In the genomic region with DNA sequence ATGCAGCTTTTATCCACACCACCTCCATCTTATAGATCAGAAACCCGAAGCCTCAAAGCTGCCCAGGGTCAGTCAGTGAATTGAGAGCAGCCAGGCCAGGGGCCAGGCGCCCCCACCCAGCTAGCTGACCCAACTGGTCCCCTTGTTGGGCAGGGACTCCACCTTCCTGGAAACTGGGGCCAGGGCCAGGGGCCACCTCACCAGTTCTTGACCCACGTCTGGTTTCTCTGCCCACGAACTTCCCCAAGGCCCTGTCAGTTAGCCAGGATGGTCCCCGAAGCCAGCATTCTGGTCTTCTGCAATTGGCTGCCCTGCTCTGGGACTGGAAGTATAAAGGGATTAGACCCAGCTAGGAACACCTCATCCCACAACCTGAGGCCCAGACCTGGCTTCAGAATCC, we compare ENCODE assay signal across 1 cellular context.
TF ChIP-seq lines count a peak whose summit lies in the region.

No MANE protein-coding gene starts in this region.

TF ChIP-seq in WTC11, 78 proteins besides CTCF, POLR2A, EP300 and RAD21 (continued from another document):
- TF ChIP-seq JUN (CRISPR knock-in tag; IDR thresholded peaks at IDR 0.05) (no peak), TEAD4 (CRISPR knock-in tag; IDR thresholded peaks at IDR 0.05) (no peak), CREB1 (CRISPR knock-in tag; IDR thresholded peaks at IDR 0.05) (no peak), IRF1 (CRISPR knock-in tag; IDR thresholded peaks at IDR 0.05) (no peak)
